35 cellular contexts compared by ENCODE assay signal in the genomic region with DNA sequence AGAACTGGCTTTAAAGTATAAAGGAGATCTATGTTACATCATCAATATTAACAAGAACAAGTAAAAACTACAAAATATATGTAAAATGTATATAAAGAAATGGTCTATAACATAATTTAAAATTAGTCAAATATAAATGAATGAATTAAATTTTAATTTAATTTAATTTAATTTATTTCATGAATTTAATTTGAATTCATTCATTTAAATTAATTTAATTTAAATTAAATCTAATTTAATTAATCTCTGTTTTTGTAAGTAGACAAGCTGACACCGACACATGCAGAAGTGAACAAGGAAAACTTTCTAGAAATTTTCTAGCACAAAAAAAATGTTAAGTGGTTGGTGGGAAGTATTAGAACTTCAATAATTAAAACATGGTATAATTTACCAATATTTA. TPM values are rescaled to one million over a fixed set of nuclear protein-coding genes. Genes with fewer than 3 reads are reported as not detected.
"Had no signal": no experiment of that assay in that cellular context is flagged by ENCODE, and none has a peak within 500 bp of the region (broad histone marks: within the 10 kb centered on the region; RNA-seq: fewer than 3 reads in every experiment).

No MANE protein-coding gene starts in this region.

- H3K4me1 ChIP-seq: left lung, lower lobe of right lung, neural progenitor cell, parathyroid adenoma, right atrium auricular region, suprapubic skin, tibial artery, upper lobe of right lung had no signal

- DNase-seq: hippocampal formation; kidney; left colon; left lung; lower lobe of right lung; mammary epithelial cell; mesenchymal stem cell; natural killer cell; nephron progenitor cell; occipital lobe; right lobe of liver; stimulated activated CD4-positive, alpha-beta T cell treated with anti-CD3 and anti-CD28 coated beads, Interleukin-12 subunit alpha, Interleukin-12 subunit beta, amount 100 ng/mL, for 4 hours; stimulated activated CD4-positive, alpha-beta T cell treated with anti-CD3 and anti-CD28 coated beads, Interleukin-15, amount 100 ng/mL, for 24 hours; stimulated activated CD4-positive, alpha-beta T cell treated with anti-CD3 and anti-CD28 coated beads, Interleukin-2, amount 100 ng/mL, for 24 hours; stimulated activated CD4-positive, alpha-beta T cell treated with anti-CD3 and anti-CD28 coated beads, Interleukin-4, amount 100 ng/mL, for 24 hours; stimulated activated naive CD4-positive, alpha-beta T cell; tibial artery; trophoblast cell; upper lobe of right lung had no signal

- H3K4me3 ChIP-seq: left lung, lower lobe of right lung, neural progenitor cell, right atrium auricular region, right lobe of liver, suprapubic skin, thoracic aorta, tibial artery, upper lobe of right lung had no signal

- FAIRE-seq: urothelium cell line had no signal

- H3K27ac ChIP-seq: left lung, lower lobe of right lung, neural progenitor cell, neutrophil, parathyroid adenoma, right atrium auricular region, right lobe of liver, suprapubic skin, thoracic aorta, tibial artery, upper lobe of right lung had no signal

- H3K36me3 ChIP-seq: left lung, lower lobe of right lung, neural progenitor cell, neutrophil, right atrium auricular region, right lobe of liver, suprapubic skin, thoracic aorta, tibial artery, upper lobe of right lung had no signal

- ATAC-seq: left colon; left lung; lower lobe of right lung; natural killer cell; right lobe of liver; stimulated activated effector memory CD8-positive, alpha-beta T cell treated with anti-CD3 and anti-CD28 coated beads, Interleukin-12 subunit alpha, Interleukin-12 subunit beta, amount 100 ng/mL, for 72 hours; upper lobe of right lung had no signal

- H3K9me3 ChIP-seq: left lung, lower lobe of right lung, neutrophil, right atrium auricular region, right lobe of liver, suprapubic skin, thoracic aorta, tibial artery, upper lobe of right lung had no signal

- H3K27me3 ChIP-seq: left lung, neural progenitor cell, neutrophil, right atrium auricular region, right lobe of liver, suprapubic skin, tibial artery, upper lobe of right lung had no signal

RNA-seq across cellular contexts. Expression of a gene that starts 10.8 kb away (rescaled TPM):
- total RNA-seq: kidney, left colon, left lung, liver, lower lobe of right lung, mammary epithelial cell, mucosa of gallbladder, natural killer cell, occipital lobe, osteocyte, progenitor cell of endocrine pancreas, pulmonary artery endothelial cell, renal cortical epithelial cell, right atrium auricular region, right lobe of liver, skeletal muscle tissue, subcutaneous adipose tissue, suprapubic skin, thoracic aorta, upper lobe of right lung had no signal
- polyA plus RNA-seq: liver, mammary epithelial cell had no signal
